Comparison of ENCODE assay signal across 1 cellular context in genomic region chr3:162984752-162985151, GRCh38.
TF ChIP-seq lines count a peak whose summit lies in the region.

No MANE protein-coding gene starts in this region.

TF ChIP-seq in GM23338, 12 proteins besides CTCF, POLR2A, EP300 and RAD21 (continued from another document):
- TF ChIP-seq ZNF462 (CRISPR knock-in tag; IDR thresholded peaks at IDR 0.05) (no peak), REST (IDR thresholded peaks at IDR 0.05; ENCODE audit: unreplicated experiment) (no peak), ZNF331 (CRISPR knock-in tag; IDR thresholded peaks at IDR 0.05; ENCODE audit: low read depth) (no peak)
